In genomic region chr16:2214721-2214970, GRCh38 we compare ENCODE assay signal across 1 cellular context.
TF ChIP-seq lines count a peak whose summit lies in the region.

A gene with protein sequence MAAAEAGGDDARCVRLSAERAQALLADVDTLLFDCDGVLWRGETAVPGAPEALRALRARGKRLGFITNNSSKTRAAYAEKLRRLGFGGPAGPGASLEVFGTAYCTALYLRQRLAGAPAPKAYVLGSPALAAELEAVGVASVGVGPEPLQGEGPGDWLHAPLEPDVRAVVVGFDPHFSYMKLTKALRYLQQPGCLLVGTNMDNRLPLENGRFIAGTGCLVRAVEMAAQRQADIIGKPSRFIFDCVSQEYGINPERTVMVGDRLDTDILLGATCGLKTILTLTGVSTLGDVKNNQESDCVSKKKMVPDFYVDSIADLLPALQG (minus strand): TSS chr16:2214840. CDS start chr16:2214777, 63 bp downstream.

TF ChIP-seq in WTC11, 78 proteins besides CTCF, POLR2A, EP300 and RAD21 (continued from another document):
- TF ChIP-seq JAZF1 (CRISPR knock-in tag; IDR thresholded peaks at IDR 0.05) (no peak), ZNF671 (CRISPR knock-in tag; IDR thresholded peaks at IDR 0.05) (peak; percentile 89; the same call in 1 of the 2 replicates), CREM (CRISPR knock-in tag; IDR thresholded peaks at IDR 0.05) (no peak), PRRX2 (CRISPR knock-in tag; IDR thresholded peaks at IDR 0.05) (peak; percentile 89; the same call in 1 of the 2 replicates), MXD4 (CRISPR knock-in tag; IDR thresholded peaks at IDR 0.05; ENCODE audit: borderline replicate concordance) (peak; percentile 97; the same call in 1 of the 2 replicates), IRF1 (CRISPR knock-in tag; IDR thresholded peaks at IDR 0.05) (no peak)
- TF ChIP-seq, protein P1, sequence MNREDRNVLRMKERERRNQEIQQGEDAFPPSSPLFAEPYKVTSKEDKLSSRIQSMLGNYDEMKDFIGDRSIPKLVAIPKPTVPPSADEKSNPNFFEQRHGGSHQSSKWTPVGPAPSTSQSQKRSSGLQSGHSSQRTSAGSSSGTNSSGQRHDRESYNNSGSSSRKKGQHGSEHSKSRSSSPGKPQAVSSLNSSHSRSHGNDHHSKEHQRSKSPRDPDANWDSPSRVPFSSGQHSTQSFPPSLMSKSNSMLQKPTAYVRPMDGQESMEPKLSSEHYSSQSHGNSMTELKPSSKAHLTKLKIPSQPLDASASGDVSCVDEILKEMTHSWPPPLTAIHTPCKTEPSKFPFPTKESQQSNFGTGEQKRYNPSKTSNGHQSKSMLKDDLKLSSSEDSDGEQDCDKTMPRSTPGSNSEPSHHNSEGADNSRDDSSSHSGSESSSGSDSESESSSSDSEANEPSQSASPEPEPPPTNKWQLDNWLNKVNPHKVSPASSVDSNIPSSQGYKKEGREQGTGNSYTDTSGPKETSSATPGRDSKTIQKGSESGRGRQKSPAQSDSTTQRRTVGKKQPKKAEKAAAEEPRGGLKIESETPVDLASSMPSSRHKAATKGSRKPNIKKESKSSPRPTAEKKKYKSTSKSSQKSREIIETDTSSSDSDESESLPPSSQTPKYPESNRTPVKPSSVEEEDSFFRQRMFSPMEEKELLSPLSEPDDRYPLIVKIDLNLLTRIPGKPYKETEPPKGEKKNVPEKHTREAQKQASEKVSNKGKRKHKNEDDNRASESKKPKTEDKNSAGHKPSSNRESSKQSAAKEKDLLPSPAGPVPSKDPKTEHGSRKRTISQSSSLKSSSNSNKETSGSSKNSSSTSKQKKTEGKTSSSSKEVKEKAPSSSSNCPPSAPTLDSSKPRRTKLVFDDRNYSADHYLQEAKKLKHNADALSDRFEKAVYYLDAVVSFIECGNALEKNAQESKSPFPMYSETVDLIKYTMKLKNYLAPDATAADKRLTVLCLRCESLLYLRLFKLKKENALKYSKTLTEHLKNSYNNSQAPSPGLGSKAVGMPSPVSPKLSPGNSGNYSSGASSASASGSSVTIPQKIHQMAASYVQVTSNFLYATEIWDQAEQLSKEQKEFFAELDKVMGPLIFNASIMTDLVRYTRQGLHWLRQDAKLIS (CRISPR knock-in tag; IDR thresholded peaks at IDR 0.05; ENCODE audit: borderline replicate concordance): no peak
